2 cellular contexts compared by ENCODE assay signal in the genomic region with DNA sequence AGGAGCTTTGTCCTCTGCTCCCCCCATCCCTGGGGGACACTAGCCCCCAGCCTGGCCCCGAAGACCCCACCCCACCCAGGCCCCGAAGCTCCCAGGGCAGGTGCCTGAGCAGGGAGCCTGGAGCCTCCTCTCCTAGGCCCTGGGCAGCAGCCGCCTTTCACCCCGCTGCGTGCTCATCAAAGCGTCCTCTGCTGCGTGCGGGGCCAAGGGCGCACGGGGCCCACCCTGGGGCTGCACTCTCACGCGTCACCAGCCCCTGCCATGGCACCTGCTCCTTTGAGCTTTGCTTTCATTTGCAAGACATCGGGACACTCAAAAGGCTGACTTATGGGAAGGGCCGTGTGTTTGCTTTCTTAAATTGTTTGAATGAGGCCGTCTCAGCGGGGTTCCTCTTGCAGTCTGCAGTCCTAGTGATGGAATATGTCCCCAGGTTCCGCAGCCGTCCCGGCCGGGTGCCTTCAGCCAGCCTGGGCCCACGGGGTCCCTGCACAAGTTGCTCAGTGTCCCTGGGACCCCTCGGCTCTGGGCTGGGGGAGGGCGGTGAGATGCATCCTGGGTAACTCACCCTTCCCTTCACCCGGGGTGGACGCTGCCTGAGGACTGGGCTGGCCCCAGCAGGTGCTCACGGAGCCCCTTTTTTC.
TF ChIP-seq lines count a peak whose summit lies in the region.

No MANE protein-coding gene starts in this region.

TF ChIP-seq in WTC11, 78 proteins besides CTCF, POLR2A, EP300 and RAD21:
- TF ChIP-seq, protein P1, sequence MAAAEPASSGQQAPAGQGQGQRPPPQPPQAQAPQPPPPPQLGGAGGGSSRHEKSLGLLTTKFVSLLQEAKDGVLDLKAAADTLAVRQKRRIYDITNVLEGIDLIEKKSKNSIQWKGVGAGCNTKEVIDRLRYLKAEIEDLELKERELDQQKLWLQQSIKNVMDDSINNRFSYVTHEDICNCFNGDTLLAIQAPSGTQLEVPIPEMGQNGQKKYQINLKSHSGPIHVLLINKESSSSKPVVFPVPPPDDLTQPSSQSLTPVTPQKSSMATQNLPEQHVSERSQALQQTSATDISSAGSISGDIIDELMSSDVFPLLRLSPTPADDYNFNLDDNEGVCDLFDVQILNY (CRISPR knock-in tag; IDR thresholded peaks at IDR 0.05) = no peak
- TF ChIP-seq ZNF423 (CRISPR knock-in tag; IDR thresholded peaks at IDR 0.05) (peak; percentile 64; the same call in 1 of the 2 replicates), RELA (CRISPR knock-in tag; IDR thresholded peaks at IDR 0.05; ENCODE audit: borderline replicate concordance) (no peak; the same call in 1 of the 2 replicates), ZBTB21 (CRISPR knock-in tag; IDR thresholded peaks at IDR 0.05; ENCODE audit: borderline replicate concordance) (no peak)
TF ChIP-seq in WTC11: peak in this region for 1.

TF ChIP-seq in HepG2, 621 proteins besides CTCF, POLR2A, EP300 and RAD21:
- no peak for TF ChIP-seq SMC3 (IDR thresholded peaks at IDR 0.05; ENCODE audit: low read length)
- TF ChIP-seq, protein P2, sequence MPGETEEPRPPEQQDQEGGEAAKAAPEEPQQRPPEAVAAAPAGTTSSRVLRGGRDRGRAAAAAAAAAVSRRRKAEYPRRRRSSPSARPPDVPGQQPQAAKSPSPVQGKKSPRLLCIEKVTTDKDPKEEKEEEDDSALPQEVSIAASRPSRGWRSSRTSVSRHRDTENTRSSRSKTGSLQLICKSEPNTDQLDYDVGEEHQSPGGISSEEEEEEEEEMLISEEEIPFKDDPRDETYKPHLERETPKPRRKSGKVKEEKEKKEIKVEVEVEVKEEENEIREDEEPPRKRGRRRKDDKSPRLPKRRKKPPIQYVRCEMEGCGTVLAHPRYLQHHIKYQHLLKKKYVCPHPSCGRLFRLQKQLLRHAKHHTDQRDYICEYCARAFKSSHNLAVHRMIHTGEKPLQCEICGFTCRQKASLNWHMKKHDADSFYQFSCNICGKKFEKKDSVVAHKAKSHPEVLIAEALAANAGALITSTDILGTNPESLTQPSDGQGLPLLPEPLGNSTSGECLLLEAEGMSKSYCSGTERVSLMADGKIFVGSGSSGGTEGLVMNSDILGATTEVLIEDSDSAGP (CRISPR knock-in tag; IDR thresholded peaks at IDR 0.05; ENCODE audit: borderline replicate concordance) = 0 out of 2 replicates have a peak, but pooled peaks have one; percentile 26
- peak; percentile 29; the same call in 1 of the 2 replicates for TF ChIP-seq RBFOX2 (IDR thresholded peaks at IDR 0.05; ENCODE audit: low read depth, low read length)
- TF ChIP-seq GTF3A (CRISPR knock-in tag; conservative IDR thresholded peaks at IDR 0.05) = no peak
- TF ChIP-seq, protein P3, sequence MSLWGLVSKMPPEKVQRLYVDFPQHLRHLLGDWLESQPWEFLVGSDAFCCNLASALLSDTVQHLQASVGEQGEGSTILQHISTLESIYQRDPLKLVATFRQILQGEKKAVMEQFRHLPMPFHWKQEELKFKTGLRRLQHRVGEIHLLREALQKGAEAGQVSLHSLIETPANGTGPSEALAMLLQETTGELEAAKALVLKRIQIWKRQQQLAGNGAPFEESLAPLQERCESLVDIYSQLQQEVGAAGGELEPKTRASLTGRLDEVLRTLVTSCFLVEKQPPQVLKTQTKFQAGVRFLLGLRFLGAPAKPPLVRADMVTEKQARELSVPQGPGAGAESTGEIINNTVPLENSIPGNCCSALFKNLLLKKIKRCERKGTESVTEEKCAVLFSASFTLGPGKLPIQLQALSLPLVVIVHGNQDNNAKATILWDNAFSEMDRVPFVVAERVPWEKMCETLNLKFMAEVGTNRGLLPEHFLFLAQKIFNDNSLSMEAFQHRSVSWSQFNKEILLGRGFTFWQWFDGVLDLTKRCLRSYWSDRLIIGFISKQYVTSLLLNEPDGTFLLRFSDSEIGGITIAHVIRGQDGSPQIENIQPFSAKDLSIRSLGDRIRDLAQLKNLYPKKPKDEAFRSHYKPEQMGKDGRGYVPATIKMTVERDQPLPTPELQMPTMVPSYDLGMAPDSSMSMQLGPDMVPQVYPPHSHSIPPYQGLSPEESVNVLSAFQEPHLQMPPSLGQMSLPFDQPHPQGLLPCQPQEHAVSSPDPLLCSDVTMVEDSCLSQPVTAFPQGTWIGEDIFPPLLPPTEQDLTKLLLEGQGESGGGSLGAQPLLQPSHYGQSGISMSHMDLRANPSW (CRISPR knock-in tag; IDR thresholded peaks at IDR 0.05; ENCODE audit: borderline replicate concordance) = no peak
- TF ChIP-seq WIZ (CRISPR knock-in tag; IDR thresholded peaks at IDR 0.05) = no peak
- TF ChIP-seq, protein P4, sequence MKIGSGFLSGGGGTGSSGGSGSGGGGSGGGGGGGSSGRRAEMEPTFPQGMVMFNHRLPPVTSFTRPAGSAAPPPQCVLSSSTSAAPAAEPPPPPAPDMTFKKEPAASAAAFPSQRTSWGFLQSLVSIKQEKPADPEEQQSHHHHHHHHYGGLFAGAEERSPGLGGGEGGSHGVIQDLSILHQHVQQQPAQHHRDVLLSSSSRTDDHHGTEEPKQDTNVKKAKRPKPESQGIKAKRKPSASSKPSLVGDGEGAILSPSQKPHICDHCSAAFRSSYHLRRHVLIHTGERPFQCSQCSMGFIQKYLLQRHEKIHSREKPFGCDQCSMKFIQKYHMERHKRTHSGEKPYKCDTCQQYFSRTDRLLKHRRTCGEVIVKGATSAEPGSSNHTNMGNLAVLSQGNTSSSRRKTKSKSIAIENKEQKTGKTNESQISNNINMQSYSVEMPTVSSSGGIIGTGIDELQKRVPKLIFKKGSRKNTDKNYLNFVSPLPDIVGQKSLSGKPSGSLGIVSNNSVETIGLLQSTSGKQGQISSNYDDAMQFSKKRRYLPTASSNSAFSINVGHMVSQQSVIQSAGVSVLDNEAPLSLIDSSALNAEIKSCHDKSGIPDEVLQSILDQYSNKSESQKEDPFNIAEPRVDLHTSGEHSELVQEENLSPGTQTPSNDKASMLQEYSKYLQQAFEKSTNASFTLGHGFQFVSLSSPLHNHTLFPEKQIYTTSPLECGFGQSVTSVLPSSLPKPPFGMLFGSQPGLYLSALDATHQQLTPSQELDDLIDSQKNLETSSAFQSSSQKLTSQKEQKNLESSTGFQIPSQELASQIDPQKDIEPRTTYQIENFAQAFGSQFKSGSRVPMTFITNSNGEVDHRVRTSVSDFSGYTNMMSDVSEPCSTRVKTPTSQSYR (CRISPR knock-in tag; IDR thresholded peaks at IDR 0.05; ENCODE audit: borderline replicate concordance) = no peak
- no peak for TF ChIP-seq ZNF17 (CRISPR knock-in tag; IDR thresholded peaks at IDR 0.05)
- TF ChIP-seq SATB2 (CRISPR knock-in tag; IDR thresholded peaks at IDR 0.05) = no peak
- peak; percentile 42; the same call in 1 of the 2 replicates for TF ChIP-seq ZNF274 (CRISPR knock-in tag; IDR thresholded peaks at IDR 0.05)
- TF ChIP-seq MBD4 (IDR thresholded peaks at IDR 0.05; ENCODE audit: borderline replicate concordance, low read length) = no peak
- TF ChIP-seq ETV6 (CRISPR knock-in tag; conservative IDR thresholded peaks at IDR 0.05) = no peak
- TF ChIP-seq, protein P5, sequence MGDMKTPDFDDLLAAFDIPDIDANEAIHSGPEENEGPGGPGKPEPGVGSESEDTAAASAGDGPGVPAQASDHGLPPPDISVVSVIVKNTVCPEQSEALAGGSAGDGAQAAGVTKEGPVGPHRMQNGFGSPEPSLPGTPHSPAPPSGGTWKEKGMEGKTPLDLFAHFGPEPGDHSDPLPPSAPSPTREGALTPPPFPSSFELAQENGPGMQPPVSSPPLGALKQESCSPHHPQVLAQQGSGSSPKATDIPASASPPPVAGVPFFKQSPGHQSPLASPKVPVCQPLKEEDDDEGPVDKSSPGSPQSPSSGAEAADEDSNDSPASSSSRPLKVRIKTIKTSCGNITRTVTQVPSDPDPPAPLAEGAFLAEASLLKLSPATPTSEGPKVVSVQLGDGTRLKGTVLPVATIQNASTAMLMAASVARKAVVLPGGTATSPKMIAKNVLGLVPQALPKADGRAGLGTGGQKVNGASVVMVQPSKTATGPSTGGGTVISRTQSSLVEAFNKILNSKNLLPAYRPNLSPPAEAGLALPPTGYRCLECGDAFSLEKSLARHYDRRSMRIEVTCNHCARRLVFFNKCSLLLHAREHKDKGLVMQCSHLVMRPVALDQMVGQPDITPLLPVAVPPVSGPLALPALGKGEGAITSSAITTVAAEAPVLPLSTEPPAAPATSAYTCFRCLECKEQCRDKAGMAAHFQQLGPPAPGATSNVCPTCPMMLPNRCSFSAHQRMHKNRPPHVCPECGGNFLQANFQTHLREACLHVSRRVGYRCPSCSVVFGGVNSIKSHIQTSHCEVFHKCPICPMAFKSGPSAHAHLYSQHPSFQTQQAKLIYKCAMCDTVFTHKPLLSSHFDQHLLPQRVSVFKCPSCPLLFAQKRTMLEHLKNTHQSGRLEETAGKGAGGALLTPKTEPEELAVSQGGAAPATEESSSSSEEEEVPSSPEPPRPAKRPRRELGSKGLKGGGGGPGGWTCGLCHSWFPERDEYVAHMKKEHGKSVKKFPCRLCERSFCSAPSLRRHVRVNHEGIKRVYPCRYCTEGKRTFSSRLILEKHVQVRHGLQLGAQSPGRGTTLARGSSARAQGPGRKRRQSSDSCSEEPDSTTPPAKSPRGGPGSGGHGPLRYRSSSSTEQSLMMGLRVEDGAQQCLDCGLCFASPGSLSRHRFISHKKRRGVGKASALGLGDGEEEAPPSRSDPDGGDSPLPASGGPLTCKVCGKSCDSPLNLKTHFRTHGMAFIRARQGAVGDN (CRISPR knock-in tag; IDR thresholded peaks at IDR 0.05) = 0 out of 2 replicates have a peak, but pooled peaks have one; percentile 26
- TF ChIP-seq ATF7-NPFF (CRISPR knock-in tag; IDR thresholded peaks at IDR 0.05; ENCODE audit: low read depth) = no peak
- TF ChIP-seq NFYC (CRISPR knock-in tag; IDR thresholded peaks at IDR 0.05) = no peak
- TF ChIP-seq ZNF335 (CRISPR knock-in tag; IDR thresholded peaks at IDR 0.05) = no peak
- no peak for TF ChIP-seq XRCC5 (optimal IDR thresholded peaks at IDR 0.05; ENCODE audit: low read length)
- TF ChIP-seq, protein P6, sequence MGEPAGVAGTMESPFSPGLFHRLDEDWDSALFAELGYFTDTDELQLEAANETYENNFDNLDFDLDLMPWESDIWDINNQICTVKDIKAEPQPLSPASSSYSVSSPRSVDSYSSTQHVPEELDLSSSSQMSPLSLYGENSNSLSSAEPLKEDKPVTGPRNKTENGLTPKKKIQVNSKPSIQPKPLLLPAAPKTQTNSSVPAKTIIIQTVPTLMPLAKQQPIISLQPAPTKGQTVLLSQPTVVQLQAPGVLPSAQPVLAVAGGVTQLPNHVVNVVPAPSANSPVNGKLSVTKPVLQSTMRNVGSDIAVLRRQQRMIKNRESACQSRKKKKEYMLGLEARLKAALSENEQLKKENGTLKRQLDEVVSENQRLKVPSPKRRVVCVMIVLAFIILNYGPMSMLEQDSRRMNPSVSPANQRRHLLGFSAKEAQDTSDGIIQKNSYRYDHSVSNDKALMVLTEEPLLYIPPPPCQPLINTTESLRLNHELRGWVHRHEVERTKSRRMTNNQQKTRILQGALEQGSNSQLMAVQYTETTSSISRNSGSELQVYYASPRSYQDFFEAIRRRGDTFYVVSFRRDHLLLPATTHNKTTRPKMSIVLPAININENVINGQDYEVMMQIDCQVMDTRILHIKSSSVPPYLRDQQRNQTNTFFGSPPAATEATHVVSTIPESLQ (CRISPR knock-in tag; conservative IDR thresholded peaks at IDR 0.05) = no peak
- TF ChIP-seq ZFP62 (CRISPR knock-in tag; IDR thresholded peaks at IDR 0.05) = no peak
- TF ChIP-seq NRL (CRISPR knock-in tag; IDR thresholded peaks at IDR 0.05; ENCODE audit: borderline replicate concordance) = no peak
- no peak for TF ChIP-seq TEAD2 (CRISPR knock-in tag; IDR thresholded peaks at IDR 0.05)
- peak; percentile 95 for TF ChIP-seq AGO2 (optimal IDR thresholded peaks at IDR 0.05; ENCODE audit: low read depth, low read length)
- TF ChIP-seq SIX1 (CRISPR knock-in tag; IDR thresholded peaks at IDR 0.05; ENCODE audit: borderline replicate concordance) = no peak
